Comparison of ENCODE assay signal across 28 cellular contexts in the genomic region with DNA sequence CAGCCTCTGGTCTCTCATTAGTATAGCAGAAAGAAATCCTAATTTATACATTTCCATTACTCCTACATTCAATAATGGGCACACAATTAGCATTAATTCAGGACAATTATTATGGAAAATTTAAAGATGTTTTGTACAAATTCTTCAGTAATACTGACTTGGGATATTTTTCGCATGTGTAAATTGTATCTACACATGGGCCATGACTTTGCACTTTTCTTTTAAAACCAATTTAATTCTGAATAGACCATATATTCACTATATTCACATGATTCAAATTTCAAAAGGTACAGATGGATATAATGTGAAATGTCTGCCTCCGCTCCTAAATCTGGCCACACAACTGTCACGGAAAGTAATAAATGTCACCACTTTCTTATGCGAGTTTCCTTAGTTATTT.
DNase-seq lines count a peak whose midpoint lies in the region; ATAC-seq, FAIRE-seq and TF ChIP-seq lines count a peak whose summit lies in the region.
"Had no signal": no experiment of that assay in that cellular context is flagged by ENCODE, and none has a peak within 500 bp of the region (broad histone marks: within the 10 kb centered on the region; RNA-seq: fewer than 3 reads in every experiment).

No MANE protein-coding gene starts in this region.

- dilution Hi-C loops in IMR-90 (cut with HindIII; ENCODE audit: low sequenced_read_pairs, unreplicated experiment), result no loop called here

- ATAC-seq in A549 (no peak), IMR-90 (ENCODE audit: low read depth) (no peak), HG02571 (IDR thresholded peaks at IDR 0.05; ENCODE audit: unreplicated experiment) (no peak)
- ATAC-seq: CD8-positive, alpha-beta T cell had no signal

- FAIRE-seq in A549 (lab: Jason Lieb, UNC), result no peak
- FAIRE-seq: A204.1, D721Med had no signal

- H3K23ac ChIP-seq in IMR-90 (ENCODE audit: low read depth, low read length), result no peak overlapping the region

- 48% methylated on average over 4 of the region's 4 CpGs for WGBS in A549 (ENCODE audit: missing lambda C conversion rate)
- WGBS in IMR-90 (ENCODE audit: extremely low coverage in 2 of 2, insufficient read length in 1 of 2), 2 experiments, result no CpG with 5 or more reads among the region's 4 CpGs

- POLR2A ChIA-PET in A549 (lab: Yijun Ruan, JAX) (no interaction called here), IMR-90 (lab: Charles Lee; ENCODE audit: unreplicated experiment) (no interaction called here)

- H2AK9ac ChIP-seq in IMR-90 (replicated peaks; ENCODE audit: low read depth, low read length, poor library complexity), result no peak overlapping the region

- H3K79me1 ChIP-seq in IMR-90 (ENCODE audit: low read depth in 1 of 2, low read length in 2 of 2), result no peaks in the 10 kb centered on the region

- no peak overlapping the region for H3K27ac ChIP-seq in A549
- no peak overlapping the region for H3K27ac ChIP-seq in IMR-90 (ENCODE audit: insufficient read depth, low read length)
- H3K27ac ChIP-seq: 22Rv1; BLaER1; BLaER1 treated with 17β-estradiol and CSF1 and Interleukin-3, amounts not matched to agents 10 nM and 100 nM; C4-2B had no signal

- no peak overlapping the region for H3K4ac ChIP-seq in IMR-90 (ENCODE audit: low read depth, low read length)

- TF ChIP-seq POLR2A in A549 (IDR thresholded peaks at IDR 0.05; ENCODE audit: low read length), result no peak
- TF ChIP-seq POLR2A in IMR-90 (IDR thresholded peaks at IDR 0.05; ENCODE audit: low read depth, low read length), result no peak

- no peaks in the 10 kb centered on the region for H3K4me1 ChIP-seq in A549
- H3K4me1 ChIP-seq in IMR-90 (ENCODE audit: control insufficient read depth, insufficient read depth, low read length), result no peaks in the 10 kb centered on the region
- H3K4me1 ChIP-seq: BE2C, Caco-2 had no signal

- no peak overlapping the region for H3K4me3 ChIP-seq in A549
- H3K4me3 ChIP-seq in IMR-90 (ENCODE audit: insufficient read depth, low read depth, low read length), result no peak overlapping the region
- H3K4me3 ChIP-seq: BLaER1; BLaER1 treated with 17β-estradiol and CSF1 and Interleukin-3, amounts not matched to agents 10 nM and 100 nM had no signal

- CTCF ChIA-PET in A549 (lab: Yijun Ruan, JAX) (no interaction called here), IMR-90 (lab: Yijun Ruan, JAX) (no interaction called here)

- H2BK20ac ChIP-seq in IMR-90 (ENCODE audit: low read depth, low read length), result no peak overlapping the region

- H4K91ac ChIP-seq in IMR-90 (ENCODE audit: insufficient read depth, low read depth, low read length), result no peak overlapping the region

- no peak overlapping the region for H3K9ac ChIP-seq in IMR-90 (ENCODE audit: low read depth, low read length)
- H3K9ac ChIP-seq: BLaER1; BLaER1 treated with 17β-estradiol and CSF1 and Interleukin-3, amounts not matched to agents 10 nM and 100 nM had no signal

- H2BK5ac ChIP-seq in IMR-90 (ENCODE audit: low read depth, low read length, poor library complexity, severe bottlenecking), result no peak overlapping the region

- H3K4me2 ChIP-seq in A549 (no peak overlapping the region), IMR-90 (ENCODE audit: low read depth, low read length) (no peak overlapping the region)

- no peak for TF ChIP-seq RAD21 in A549 (conservative IDR thresholded peaks at IDR 0.05 in 1 of 2, IDR thresholded peaks at IDR 0.05 in 1 of 2)
- no peak for TF ChIP-seq RAD21 in IMR-90 (IDR thresholded peaks at IDR 0.05; ENCODE audit: low read length)

- H2AFZ ChIP-seq in IMR-90 (replicated peaks; ENCODE audit: low read length, poor library complexity), result no peak overlapping the region

- no peaks in the 10 kb centered on the region for H3K27me3 ChIP-seq in IMR-90 (ENCODE audit: control insufficient read depth, insufficient read depth, low read length)
- H3K27me3 ChIP-seq: BE2C; BLaER1; BLaER1 treated with 17β-estradiol and CSF1 and Interleukin-3, amounts not matched to agents 10 nM and 100 nM had no signal

- no peak overlapping the region for H2BK120ac ChIP-seq in IMR-90 (ENCODE audit: low read depth, low read length)

- no peak overlapping the region for H3K18ac ChIP-seq in IMR-90 (ENCODE audit: low read depth, low read length)

- H4K8ac ChIP-seq in IMR-90 (ENCODE audit: low read depth in 2 of 2, low read length in 2 of 2), result no peak overlapping the region

- no peak for TF ChIP-seq CTCF in A549 (IDR thresholded peaks at IDR 0.05)
- no peak for TF ChIP-seq CTCF in IMR-90 (conservative IDR thresholded peaks at IDR 0.05; ENCODE audit: low read depth, low read length)

- in situ Hi-C loops in IMR-90 (cut with MboI; ENCODE audit: low sequenced_read_pairs), result no loop called here
- in situ Hi-C loops in KBM-7 (cut with MboI; ENCODE audit: low pct_unique_long_range_greater_than_20kb, low sequenced_read_pairs), result no loop called here

- H4K20me1 ChIP-seq in IMR-90 (ENCODE audit: insufficient read depth, low read length), result no peaks in the 10 kb centered on the region
- H4K20me1 ChIP-seq: BLaER1; BLaER1 treated with 17β-estradiol and CSF1 and Interleukin-3, amounts not matched to agents 10 nM and 100 nM had no signal

- DNase-seq in A549 (ENCODE audit: low read depth in 1 of 2, low spot score in 1 of 2), result no peak
- no peak for DNase-seq in IMR-90
- no peak for DNase-seq in KBM-7
- DNase-seq: 8988T; ACHN; AML-193; BE2C; Caco-2; Calu3; CD4-positive, alpha-beta memory T cell; CD4-positive, alpha-beta T cell; CD4-positive, CD25-positive, alpha-beta regulatory T cell; CD8-positive, alpha-beta memory T cell; COR-L47; DMS 273 treated with DMSO at 0.1 percent for 48 hours; DMS53; DMS79; DMS79 treated with DMSO at 0.1 percent for 48 hours; DND-41; EL had no signal

- H3K9me3 ChIP-seq in A549 (no peaks in the 10 kb centered on the region), IMR-90 (ENCODE audit: control insufficient read depth, insufficient read depth, low read length) (peaks cover 17% of the 10 kb centered on the region)
- H3K9me3 ChIP-seq: BE2C, Caco-2 had no signal

- no peak overlapping the region for H3K14ac ChIP-seq in IMR-90 (replicated peaks; ENCODE audit: low read depth, low read length)

- BruUV-seq in IMR-90 (replicated peaks; lab: Mats Ljungman, UMichigan), result no TSS peak

- H3K9me1 ChIP-seq in IMR-90 (ENCODE audit: insufficient read depth, low read length), result no peaks in the 10 kb centered on the region

- H3K56ac ChIP-seq in IMR-90 (ENCODE audit: extremely low read depth, insufficient read depth, low read length), result no peak overlapping the region

- no peak for TF ChIP-seq EP300 in A549 (IDR thresholded peaks at IDR 0.05)

- intact Hi-C loops in IMR-90 (cut with micrococcal nuclease), result no loop called here

- H4K5ac ChIP-seq in IMR-90 (ENCODE audit: low read depth, low read length), result no peak overlapping the region

- no peaks in the 10 kb centered on the region for H3K36me3 ChIP-seq in IMR-90 (ENCODE audit: control insufficient read depth, insufficient read depth, low read length)
- H3K36me3 ChIP-seq: BE2C had no signal

- no peak overlapping the region for H2BK15ac ChIP-seq in IMR-90 (ENCODE audit: low read depth, low read length)

- no peak overlapping the region for H2AK5ac ChIP-seq in IMR-90 (ENCODE audit: low read depth, low read length)

TF ChIP-seq in A549, 52 proteins besides CTCF, POLR2A, EP300 and RAD21 (continues in another document):
- TF ChIP-seq, protein P1, sequence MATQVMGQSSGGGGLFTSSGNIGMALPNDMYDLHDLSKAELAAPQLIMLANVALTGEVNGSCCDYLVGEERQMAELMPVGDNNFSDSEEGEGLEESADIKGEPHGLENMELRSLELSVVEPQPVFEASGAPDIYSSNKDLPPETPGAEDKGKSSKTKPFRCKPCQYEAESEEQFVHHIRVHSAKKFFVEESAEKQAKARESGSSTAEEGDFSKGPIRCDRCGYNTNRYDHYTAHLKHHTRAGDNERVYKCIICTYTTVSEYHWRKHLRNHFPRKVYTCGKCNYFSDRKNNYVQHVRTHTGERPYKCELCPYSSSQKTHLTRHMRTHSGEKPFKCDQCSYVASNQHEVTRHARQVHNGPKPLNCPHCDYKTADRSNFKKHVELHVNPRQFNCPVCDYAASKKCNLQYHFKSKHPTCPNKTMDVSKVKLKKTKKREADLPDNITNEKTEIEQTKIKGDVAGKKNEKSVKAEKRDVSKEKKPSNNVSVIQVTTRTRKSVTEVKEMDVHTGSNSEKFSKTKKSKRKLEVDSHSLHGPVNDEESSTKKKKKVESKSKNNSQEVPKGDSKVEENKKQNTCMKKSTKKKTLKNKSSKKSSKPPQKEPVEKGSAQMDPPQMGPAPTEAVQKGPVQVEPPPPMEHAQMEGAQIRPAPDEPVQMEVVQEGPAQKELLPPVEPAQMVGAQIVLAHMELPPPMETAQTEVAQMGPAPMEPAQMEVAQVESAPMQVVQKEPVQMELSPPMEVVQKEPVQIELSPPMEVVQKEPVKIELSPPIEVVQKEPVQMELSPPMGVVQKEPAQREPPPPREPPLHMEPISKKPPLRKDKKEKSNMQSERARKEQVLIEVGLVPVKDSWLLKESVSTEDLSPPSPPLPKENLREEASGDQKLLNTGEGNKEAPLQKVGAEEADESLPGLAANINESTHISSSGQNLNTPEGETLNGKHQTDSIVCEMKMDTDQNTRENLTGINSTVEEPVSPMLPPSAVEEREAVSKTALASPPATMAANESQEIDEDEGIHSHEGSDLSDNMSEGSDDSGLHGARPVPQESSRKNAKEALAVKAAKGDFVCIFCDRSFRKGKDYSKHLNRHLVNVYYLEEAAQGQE (IDR thresholded peaks at IDR 0.05), result no peak

TF ChIP-seq in IMR-90, 13 proteins besides CTCF, POLR2A, EP300 and RAD21:
- TF ChIP-seq, protein P2, sequence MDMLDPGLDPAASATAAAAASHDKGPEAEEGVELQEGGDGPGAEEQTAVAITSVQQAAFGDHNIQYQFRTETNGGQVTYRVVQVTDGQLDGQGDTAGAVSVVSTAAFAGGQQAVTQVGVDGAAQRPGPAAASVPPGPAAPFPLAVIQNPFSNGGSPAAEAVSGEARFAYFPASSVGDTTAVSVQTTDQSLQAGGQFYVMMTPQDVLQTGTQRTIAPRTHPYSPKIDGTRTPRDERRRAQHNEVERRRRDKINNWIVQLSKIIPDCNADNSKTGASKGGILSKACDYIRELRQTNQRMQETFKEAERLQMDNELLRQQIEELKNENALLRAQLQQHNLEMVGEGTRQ (IDR thresholded peaks at IDR 0.05; ENCODE audit: low read depth, low read length), result no peak
- peak; percentile 51; the same call in 1 of the 2 replicates for TF ChIP-seq NFE2L2 (IDR thresholded peaks at IDR 0.05; ENCODE audit: low read depth, low read length)
